8 cellular contexts compared by ENCODE assay signal in genomic region chr3:20055020-20055775, GRCh38. TPM values are rescaled to one million over a fixed set of nuclear protein-coding genes. Genes with fewer than 3 reads are reported as not detected.
A peak's percentile ranks its signal among the peaks of the same experiment; 100 is the strongest.
DNase-seq lines count a peak whose midpoint lies in the region; ATAC-seq lines count a peak whose summit lies in the region.

No MANE protein-coding gene starts in this region.

- peak; percentile 16 for DNase-seq in activated CD4-positive, CD25-positive, alpha-beta regulatory T cell treated with anti-CD3 and anti-CD28 coated beads, Interleukin-2, amount 50 U/mL, for 16 hours (ENCODE audit: low read depth, low spot score)
- DNase-seq in activated CD4-positive, CD25-positive, alpha-beta regulatory T cell (lab: John Stamatoyannopoulos, UW): no peak
- DNase-seq in SK-N-DZ (ENCODE audit: low spot score): peak; percentile 78
- DNase-seq in memory B cell (ENCODE audit: low spot score in 2 of 2): no peak
- no peak for DNase-seq in NCI-H2196 treated with DMSO at 0.1 percent for 48 hours (lab: John Stamatoyannopoulos, UW; ENCODE audit: unreplicated experiment)
- no peak for DNase-seq in DMS114 treated with DMSO at 0.1 percent for 48 hours (lab: John Stamatoyannopoulos, UW; ENCODE audit: unreplicated experiment)
- no peak for DNase-seq in kidney tubule cell (ENCODE audit: low spot score)

- ATAC-seq in HG02870 (IDR thresholded peaks at IDR 0.05; ENCODE audit: unreplicated experiment): peak; percentile 23
- peak; percentile 40 for ATAC-seq in memory B cell (ENCODE audit: low read depth)

- no peak overlapping the region for H3K4me3 Mint-ChIP-seq in memory B cell

- peaks cover 7% of the 10 kb centered on the region for H3K36me3 Mint-ChIP-seq in memory B cell

- no peak overlapping the region for H3K27ac Mint-ChIP-seq in memory B cell

- no peaks in the 10 kb centered on the region for H3K27me3 Mint-ChIP-seq in memory B cell

- H3K4me1 Mint-ChIP-seq in memory B cell: peaks cover 18% of the 10 kb centered on the region

- H3K9me3 Mint-ChIP-seq in memory B cell: no peaks in the 10 kb centered on the region

RNA-seq across cellular contexts. Expression of gene KAT2B, which starts 15.0 kb away (rescaled TPM):
- 4.2 and 5.1 TPM in 2 replicates for polyA plus RNA-seq in SK-N-DZ (2014; cell fraction: cytosol; rRNA removed)
- 12.2 and 18.5 TPM in 2 replicates for polyA plus RNA-seq in SK-N-DZ (2014; cell fraction: nucleus; rRNA removed)

RNA-seq across cellular contexts. Expression of gene PP2D1, which starts 43.1 kb away (rescaled TPM):
- polyA plus RNA-seq in SK-N-DZ (2014; cell fraction: cytosol; rRNA removed): not detected in 2 replicates
- polyA plus RNA-seq in SK-N-DZ (2014; cell fraction: nucleus; rRNA removed): not detected in 2 replicates

Comparison
In these comparisons a context has a peak if more than half of its experiments do, and no peak if none do; other contexts are left out.
1. DNase-seq: peak in activated CD4-positive, CD25-positive, alpha-beta regulatory T cell treated with anti-CD3 and anti-CD28 coated beads, Interleukin-2, amount 50 U/mL, for 16 hours (single experiment) and SK-N-DZ (single experiment); none in activated CD4-positive, CD25-positive, alpha-beta regulatory T cell (0 of 4), memory B cell (0 of 2), NCI-H2196 treated with DMSO at 0.1 percent for 48 hours (single experiment), DMS114 treated with DMSO at 0.1 percent for 48 hours (single experiment) and kidney tubule cell (single experiment).